19 cellular contexts compared by ENCODE assay signal in the genomic region with DNA sequence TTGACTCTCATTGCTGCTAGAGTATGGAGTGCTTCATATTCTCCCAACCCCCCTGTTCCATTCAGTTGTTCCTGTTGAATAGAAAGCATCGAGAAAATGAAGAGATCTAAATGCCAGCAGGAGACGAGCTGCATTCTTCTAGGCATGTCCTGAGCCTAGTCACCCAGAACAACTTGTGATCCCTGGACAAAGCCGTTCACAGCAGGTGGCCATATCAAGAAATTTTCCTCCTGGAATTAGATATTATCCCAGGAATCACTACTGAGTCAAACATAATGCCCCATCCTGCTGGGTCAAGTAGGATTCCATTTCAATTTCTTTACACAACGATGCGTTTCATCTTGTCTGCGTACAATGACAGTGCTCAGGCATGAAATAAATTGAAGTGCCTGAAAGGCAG.
A peak's percentile ranks its signal among the peaks of the same experiment; 100 is the strongest.
DNase-seq lines count a peak whose midpoint lies in the region; ATAC-seq, FAIRE-seq and TF ChIP-seq lines count a peak whose summit lies in the region.
"Had no signal": no experiment of that assay in that cellular context is flagged by ENCODE, and none has a peak within 500 bp of the region (broad histone marks: within the 10 kb centered on the region; RNA-seq: fewer than 3 reads in every experiment).

No MANE protein-coding gene starts in this region.

- no peaks in the 10 kb centered on the region for H4K20me1 ChIP-seq in hepatocyte (ENCODE audit: insufficient read depth, poor library complexity, severe bottlenecking)

- no peak for FAIRE-seq in pancreas (lab: Jason Lieb, UNC)

- H3K9ac ChIP-seq in HUES48 (ENCODE audit: low read depth, low read length), result no peak overlapping the region
- no peak overlapping the region for H3K9ac ChIP-seq in parathyroid adenoma
- H3K9ac ChIP-seq: SK-N-SH had no signal

- H3K27me3 ChIP-seq in HUES48 (ENCODE audit: control insufficient read depth, insufficient read depth, low read length), result no peaks in the 10 kb centered on the region
- no peaks in the 10 kb centered on the region for H3K27me3 ChIP-seq in hepatocyte
- peaks cover 3% of the 10 kb centered on the region for H3K27me3 ChIP-seq in parathyroid adenoma (ENCODE audit: control insufficient read depth, insufficient read depth, low read length)
- H3K27me3 ChIP-seq in pancreas, result no peaks in the 10 kb centered on the region
- H3K27me3 ChIP-seq: esophagus muscularis mucosa had no signal

- H3K79me2 ChIP-seq in hepatocyte, result no peaks in the 10 kb centered on the region
- H3K79me2 ChIP-seq in parathyroid adenoma, result no peaks in the 10 kb centered on the region

- ATAC-seq in pancreas, result no peak
- ATAC-seq in HG03139 (IDR thresholded peaks at IDR 0.05; ENCODE audit: unreplicated experiment), result no peak
- no peak for ATAC-seq in stimulated activated naive CD8-positive, alpha-beta T cell treated with anti-CD3 and anti-CD28 coated beads, Interleukin-15, amount 100 ng/mL, for 72 hours
- ATAC-seq: lower lobe of right lung had no signal

- peaks cover 7 to 11% of the 10 kb centered on the region in 2 donors for H3K9me3 Mint-ChIP-seq in stimulated activated naive CD8-positive, alpha-beta T cell treated with anti-CD3 and anti-CD28 coated beads, Interleukin-15, amount 100 ng/mL, for 72 hours

- no peaks in the 10 kb centered on the region for H3K27me3 Mint-ChIP-seq in stimulated activated naive CD8-positive, alpha-beta T cell treated with anti-CD3 and anti-CD28 coated beads, Interleukin-15, amount 100 ng/mL, for 72 hours

- no peak overlapping the region for H3K4me3 ChIP-seq in HUES48 (ENCODE audit: low read depth, low read length)
- no peak overlapping the region for H3K4me3 ChIP-seq in hepatocyte
- no peak overlapping the region for H3K4me3 ChIP-seq in parathyroid adenoma (ENCODE audit: low read depth, low read length)
- no peak overlapping the region for H3K4me3 ChIP-seq in pancreas
- H3K4me3 ChIP-seq: esophagus muscularis mucosa, lower lobe of right lung, skin epidermis had no signal

- no peaks in the 10 kb centered on the region for H3K36me3 ChIP-seq in HUES48 (ENCODE audit: control insufficient read depth, insufficient read depth, low read length)
- H3K36me3 ChIP-seq in hepatocyte (replicated peaks; ENCODE audit: insufficient read depth, low read depth), result no peaks in the 10 kb centered on the region
- no peaks in the 10 kb centered on the region for H3K36me3 ChIP-seq in parathyroid adenoma (ENCODE audit: control insufficient read depth, insufficient read depth, low read length)
- H3K36me3 ChIP-seq in pancreas, result no peaks in the 10 kb centered on the region
- H3K36me3 ChIP-seq: esophagus muscularis mucosa, lower lobe of right lung had no signal

- H3K27ac ChIP-seq in HUES48 (ENCODE audit: low read depth, low read length), result peak overlapping the region; percentile 76
- H3K27ac ChIP-seq in hepatocyte, result peak overlapping the region; percentile 5
- no peak overlapping the region for H3K27ac ChIP-seq in parathyroid adenoma
- no peak overlapping the region for H3K27ac ChIP-seq in pancreas
- H3K27ac ChIP-seq: esophagus muscularis mucosa, lower lobe of right lung, skin epidermis had no signal

- intact Hi-C loops in pancreas (cut with DNase I), result no loop called here

- H3K9me2 ChIP-seq in hepatocyte (replicated peaks; ENCODE audit: insufficient read depth), result no peaks in the 10 kb centered on the region
- H3K9me2 ChIP-seq: SK-N-SH had no signal

- H3K4me1 ChIP-seq in HUES48 (ENCODE audit: control insufficient read depth, insufficient read depth, low read length) (peaks cover 53% of the 10 kb centered on the region), hepatocyte (ENCODE audit: insufficient read depth) (peaks cover 22% of the 10 kb centered on the region), parathyroid adenoma (no peaks in the 10 kb centered on the region), pancreas (no peaks in the 10 kb centered on the region)
- H3K4me1 ChIP-seq: Caco-2, esophagus muscularis mucosa, lower lobe of right lung had no signal

- no peak overlapping the region for H3K27ac Mint-ChIP-seq in stimulated activated naive CD8-positive, alpha-beta T cell treated with anti-CD3 and anti-CD28 coated beads, Interleukin-15, amount 100 ng/mL, for 72 hours

- peak; percentile 73 for DNase-seq in NCI-H345 treated with DMSO at 0.1 percent for 48 hours (lab: John Stamatoyannopoulos, UW; ENCODE audit: unreplicated experiment)
- no peak for DNase-seq in hepatocyte (ENCODE audit: low spot score)
- no peak for DNase-seq in pancreas
- DNase-seq in stimulated activated naive CD8-positive, alpha-beta T cell treated with anti-CD3 and anti-CD28 coated beads, Interleukin-15, amount 100 ng/mL, for 72 hours, result no peak
- no peak for DNase-seq in HT-29 (ENCODE audit: low spot score)
- DNase-seq: activated CD4-positive, CD25-positive, alpha-beta regulatory T cell treated with anti-CD3 and anti-CD28 coated beads, Interleukin-2, amount 50 U/mL, for 72 hours; AML-193; Caco-2; lower lobe of right lung; NCI-H1694 treated with DMSO at 0.1 percent for 48 hours; NCI-H774; SK-N-SH; stimulated activated CD4-positive, alpha-beta T cell treated with anti-CD3 and anti-CD28 coated beads, Interleukin-4, amount 100 ng/mL, for 24 hours; T1000 had no signal

- H3K4me2 ChIP-seq in hepatocyte, result peak overlapping the region; percentile 52
- no peak overlapping the region for H3K4me2 ChIP-seq in parathyroid adenoma (ENCODE audit: low read length)
- H3K4me2 ChIP-seq: SK-N-SH had no signal

- 57% methylated on average over 6 of the region's 6 CpGs for WGBS in hepatocyte (ENCODE audit: low lambda C conversion rate, missing lambda C conversion rate)
- 51 to 59% methylated on average over 6 of the region's 6 CpGs for WGBS in pancreas, 2 donors

- no peak overlapping the region for H3K4me3 Mint-ChIP-seq in stimulated activated naive CD8-positive, alpha-beta T cell treated with anti-CD3 and anti-CD28 coated beads, Interleukin-15, amount 100 ng/mL, for 72 hours

- no peaks in the 10 kb centered on the region for H3K4me1 Mint-ChIP-seq in stimulated activated naive CD8-positive, alpha-beta T cell treated with anti-CD3 and anti-CD28 coated beads, Interleukin-15, amount 100 ng/mL, for 72 hours

- H2AFZ ChIP-seq in hepatocyte (peak overlapping the region; percentile 28), parathyroid adenoma (peak overlapping the region; percentile 27)

- H3K9me3 ChIP-seq in HUES48 (ENCODE audit: control insufficient read depth, insufficient read depth, low read length) (no peaks in the 10 kb centered on the region), hepatocyte (ENCODE audit: low read depth) (no peaks in the 10 kb centered on the region), parathyroid adenoma (ENCODE audit: control insufficient read depth, low read length) (no peaks in the 10 kb centered on the region), pancreas (no peaks in the 10 kb centered on the region)
- H3K9me3 ChIP-seq: Caco-2, esophagus muscularis mucosa, lower lobe of right lung, SK-N-SH had no signal

- no peak for TF ChIP-seq CTCF in hepatocyte (IDR thresholded peaks at IDR 0.05; ENCODE audit: poor library complexity)
- TF ChIP-seq CTCF in parathyroid adenoma (IDR thresholded peaks at IDR 0.05), result no peak
- no peak for TF ChIP-seq CTCF in pancreas (IDR thresholded peaks at IDR 0.05)

Comparison
In these comparisons a context has a peak if more than half of its experiments do, and no peak if none do; other contexts are left out.
1. H3K27ac ChIP-seq: peak in HUES48 (single experiment) and hepatocyte (single experiment); none in parathyroid adenoma (single experiment) and pancreas (0 of 4).